16 cellular contexts compared by ENCODE assay signal in genomic region chr6:32639440-32640394, GRCh38. TPM values are rescaled to one million over a fixed set of nuclear protein-coding genes. Genes with fewer than 3 reads are reported as not detected.
"Had no signal": no experiment of that assay in that cellular context is flagged by ENCODE, and none has a peak within 500 bp of the region (broad histone marks: within the 10 kb centered on the region; RNA-seq: fewer than 3 reads in every experiment).

No MANE protein-coding gene starts in this region.

- H3K9me3 Mint-ChIP-seq: activated T-cell treated with anti-CD3 and anti-CD28 coated beads, Interleukin-2, amount 50 U/mL, for 72 hours; T-cell had no signal

- DNase-seq: activated CD4-positive, alpha-beta T cell treated with anti-CD3 and anti-CD28 coated beads, Interleukin-2, amount 50 U/mL, for 4 hours; activated naive CD4-positive, alpha-beta T cell; activated T-cell treated with anti-CD3 and anti-CD28 coated beads, Interleukin-2, amount 50 U/mL, for 72 hours; colonic mucosa; effector CD8-positive, alpha-beta T cell; gastrocnemius medialis; left ventricle myocardium superior; mesendoderm; retina; stimulated activated CD4-positive, alpha-beta T cell treated with anti-CD3 and anti-CD28 coated beads, Interleukin-4, amount 100 ng/mL, for 4 hours; T-cell; transverse colon had no signal

- H3K9me3 ChIP-seq: colonic mucosa, gastrocnemius medialis, transverse colon had no signal

- H3K27ac ChIP-seq: cardiac muscle cell, colonic mucosa, gastrocnemius medialis, skin epidermis, transverse colon had no signal

- H3K36me3 ChIP-seq: cardiac muscle cell, colonic mucosa, gastrocnemius medialis, transverse colon had no signal

- H3K4me1 ChIP-seq: colonic mucosa, gastrocnemius medialis, transverse colon had no signal

- H3K27ac Mint-ChIP-seq: activated T-cell treated with anti-CD3 and anti-CD28 coated beads, Interleukin-2, amount 50 U/mL, for 72 hours; T-cell had no signal

- H3K36me3 Mint-ChIP-seq: T-cell had no signal

- ATAC-seq: activated T-cell treated with anti-CD3 and anti-CD28 coated beads, Interleukin-2, amount 50 U/mL, for 72 hours; gastrocnemius medialis; left ventricle myocardium superior; T-cell had no signal

- H3K4me3 ChIP-seq: cardiac muscle cell, colonic mucosa, gastrocnemius medialis, transverse colon had no signal

- H3K4me3 Mint-ChIP-seq: activated T-cell treated with anti-CD3 and anti-CD28 coated beads, Interleukin-2, amount 50 U/mL, for 72 hours had no signal

- H3K27me3 ChIP-seq: cardiac muscle cell, colonic mucosa, gastrocnemius medialis, transverse colon had no signal

RNA-seq across cellular contexts. Expression of gene HLA-DQA1, which starts 2.5 kb away (rescaled TPM):
- total RNA-seq: cardiac muscle cell, fibroblast of lung had no signal
- polyA plus RNA-seq: cardiac muscle cell, keratinocyte had no signal

RNA-seq across cellular contexts. Expression of gene HLA-DQB1, which starts 26.7 kb away (rescaled TPM):
- total RNA-seq: fibroblast of lung had no signal
- polyA plus RNA-seq: fibroblast of lung had no signal
